In genomic region chr9:105672711-105673234, GRCh38 we compare ENCODE assay signal across 2 cellular contexts.
A peak's percentile ranks its signal among the peaks of the same experiment; 100 is the strongest.
TF ChIP-seq lines count a peak whose summit lies in the region.

No MANE protein-coding gene starts in this region.

TF ChIP-seq in HEK293, 187 proteins besides CTCF, POLR2A, EP300 and RAD21 (continued from another document and continues in another):
- no peak for TF ChIP-seq ZBTB44 (tag by site-specific recombination; IDR thresholded peaks at IDR 0.05)
- TF ChIP-seq PRDM1 (tag by site-specific recombination; IDR thresholded peaks at IDR 0.05), result no peak
- no peak for TF ChIP-seq ZNF155 (tag by site-specific recombination; IDR thresholded peaks at IDR 0.05)
- TF ChIP-seq ZSCAN4 (tag by site-specific recombination; IDR thresholded peaks at IDR 0.05), result no peak
- no peak for TF ChIP-seq ZNF433 (tag by site-specific recombination; IDR thresholded peaks at IDR 0.05; ENCODE audit: low read depth)
- no peak for TF ChIP-seq ZNF830 (tag by site-specific recombination; IDR thresholded peaks at IDR 0.05; ENCODE audit: low read depth)
- no peak for TF ChIP-seq ZNF785 (tag by site-specific recombination; IDR thresholded peaks at IDR 0.05)
- peak; percentile 69 for TF ChIP-seq TCF7L2 (IDR thresholded peaks at IDR 0.05; ENCODE audit: borderline replicate concordance, low read depth, low read length)
- TF ChIP-seq ZBTB6 (tag by site-specific recombination; IDR thresholded peaks at IDR 0.05), result 0 out of 2 replicates have a peak, but pooled peaks have one; percentile 14
- TF ChIP-seq ZNF677 (tag by site-specific recombination; IDR thresholded peaks at IDR 0.05), result no peak
- no peak for TF ChIP-seq ZNF366 (tag by site-specific recombination; conservative IDR thresholded peaks at IDR 0.05)
- TF ChIP-seq EGR2 (tag by site-specific recombination; IDR thresholded peaks at IDR 0.05; ENCODE audit: low read depth), result no peak
- TF ChIP-seq ZBTB7A (tag by site-specific recombination; IDR thresholded peaks at IDR 0.05; ENCODE audit: low read depth), result no peak
- TF ChIP-seq ZNF544 (tag by site-specific recombination; IDR thresholded peaks at IDR 0.05), result no peak
- TF ChIP-seq ZNF621 (tag by site-specific recombination; IDR thresholded peaks at IDR 0.05), result no peak
- TF ChIP-seq ZNF2 (tag by site-specific recombination; IDR thresholded peaks at IDR 0.05), result no peak
- no peak for TF ChIP-seq ZNF335 (tag by site-specific recombination; conservative IDR thresholded peaks at IDR 0.05)
- no peak for TF ChIP-seq HOXD13 (CRISPR knock-in tag; IDR thresholded peaks at IDR 0.05; ENCODE audit: borderline replicate concordance)
- TF ChIP-seq ZBTB49 (tag by site-specific recombination; IDR thresholded peaks at IDR 0.05; ENCODE audit: low read depth), result no peak
- TF ChIP-seq ZNF184 (tag by site-specific recombination; IDR thresholded peaks at IDR 0.05), result no peak
- TF ChIP-seq ZNF404 (tag by site-specific recombination; IDR thresholded peaks at IDR 0.05), result no peak
- no peak for TF ChIP-seq ZNF501 (tag by site-specific recombination; IDR thresholded peaks at IDR 0.05)
- TF ChIP-seq ZNF239 (tag by site-specific recombination; IDR thresholded peaks at IDR 0.05), result no peak
- no peak for TF ChIP-seq ZNF280D (tag by site-specific recombination; IDR thresholded peaks at IDR 0.05)

TF ChIP-seq in K562, 482 proteins besides CTCF, POLR2A, EP300 and RAD21 (continued from another document):
- 0 out of 2 replicates have a peak, but pooled peaks have one; percentile 51 for TF ChIP-seq ZNF830 (CRISPR knock-in tag; IDR thresholded peaks at IDR 0.05)
- TF ChIP-seq MAFK (IDR thresholded peaks at IDR 0.05; ENCODE audit: low read length), result no peak
- TF ChIP-seq ATF1 (CRISPR knock-in tag; IDR thresholded peaks at IDR 0.05), result no peak
- TF ChIP-seq ATF1 (tag; IDR thresholded peaks at IDR 0.05), result peak; percentile 62
- TF ChIP-seq ZEB2 (IDR thresholded peaks at IDR 0.05), result peak; percentile 70; the same call in 1 of the 2 replicates
- peak; percentile 99 for TF ChIP-seq MEIS2 (IDR thresholded peaks at IDR 0.05; ENCODE audit: partially characterized antibody)
- peak; percentile 84 for TF ChIP-seq MYBL2 (IDR thresholded peaks at IDR 0.05; ENCODE audit: low read depth)
- no peak for TF ChIP-seq MYBL2 (CRISPR knock-in tag; IDR thresholded peaks at IDR 0.05; ENCODE audit: borderline replicate concordance)
- TF ChIP-seq CC2D1A (IDR thresholded peaks at IDR 0.05), result peak; percentile 76; the same call in 1 of the 2 replicates
- no peak for TF ChIP-seq ZNF184 (CRISPR knock-in tag; IDR thresholded peaks at IDR 0.05)
- TF ChIP-seq MECOM (CRISPR knock-in tag; IDR thresholded peaks at IDR 0.05), result no peak
- TF ChIP-seq CTBP1 (IDR thresholded peaks at IDR 0.05; ENCODE audit: borderline replicate concordance), result peak; percentile 36; the same call in 1 of the 2 replicates
- TF ChIP-seq HLTF (IDR thresholded peaks at IDR 0.05), result no peak
- no peak for TF ChIP-seq ZNF561 (CRISPR knock-in tag; conservative IDR thresholded peaks at IDR 0.05)
- 0 out of 2 replicates have a peak, but pooled peaks have one; percentile 38 for TF ChIP-seq CHAMP1 (IDR thresholded peaks at IDR 0.05)
- no peak for TF ChIP-seq ZKSCAN1 (IDR thresholded peaks at IDR 0.05; ENCODE audit: low read depth, low read length)
- no peak for TF ChIP-seq CREB1 (IDR thresholded peaks at IDR 0.05)
- TF ChIP-seq CREB1 (CRISPR knock-in tag; IDR thresholded peaks at IDR 0.05), result peak; percentile 59; the same call in 1 of the 2 replicates
- TF ChIP-seq ZNF512 (tag; IDR thresholded peaks at IDR 0.05), result no peak
- TF ChIP-seq HDAC6 (IDR thresholded peaks at IDR 0.05; ENCODE audit: low read depth, low read length), result no peak
- peak; percentile 72 for TF ChIP-seq EHMT2 (IDR thresholded peaks at IDR 0.05)
- no peak for TF ChIP-seq ATF3 (IDR thresholded peaks at IDR 0.05)
- peak; percentile 39; the same call in 1 of the 2 replicates for TF ChIP-seq ATF3 (CRISPR knock-in tag; conservative IDR thresholded peaks at IDR 0.05)
- no peak for TF ChIP-seq MXI1 (IDR thresholded peaks at IDR 0.05; ENCODE audit: low read depth, low read length)
- TF ChIP-seq JUND (IDR thresholded peaks at IDR 0.05; ENCODE audit: borderline replicate concordance, low read depth, low read length), result peak; percentile 52; the same call in 1 of the 2 replicates
- peak; percentile 27; the same call in 2 of the 3 replicates for TF ChIP-seq JUND (tag; IDR thresholded peaks at IDR 0.05; ENCODE audit: borderline replicate concordance, low read depth, low read length)
- 0 out of 3 replicates have a peak, but pooled peaks of 1 of the 2 experiments have one; percentile 25 for TF ChIP-seq CBX3 (IDR thresholded peaks at IDR 0.05; ENCODE audit: borderline replicate concordance in 1 of 2, low read length in 2 of 2)
- peak; percentile 59; the same call in 1 of the 2 replicates for TF ChIP-seq SMARCE1 (IDR thresholded peaks at IDR 0.05)
- TF ChIP-seq NFIC (IDR thresholded peaks at IDR 0.05), result peak; percentile 72
- no peak for TF ChIP-seq RBBP5 (IDR thresholded peaks at IDR 0.05; ENCODE audit: borderline replicate concordance, insufficient read depth, low read length, poor library complexity, severe bottlenecking)
- no peak for TF ChIP-seq HBP1 (CRISPR knock-in tag; IDR thresholded peaks at IDR 0.05)
- peak; percentile 85 for TF ChIP-seq GABPA (tag; conservative IDR thresholded peaks at IDR 0.05; ENCODE audit: low read depth)
- TF ChIP-seq FOXM1 (IDR thresholded peaks at IDR 0.05; ENCODE audit: low read depth), result peak; percentile 98
- peak; percentile 96; the same call in 1 of the 2 replicates for TF ChIP-seq FOXM1 (CRISPR knock-in tag; IDR thresholded peaks at IDR 0.05; ENCODE audit: low read depth)
- peak; percentile 56 for TF ChIP-seq CEBPB (tag; IDR thresholded peaks at IDR 0.05)
